In genomic region chr1:226287587-226287986, GRCh38 we compare ENCODE assay signal across 1 cellular context.
TF ChIP-seq lines count a peak whose summit lies in the region.

No MANE protein-coding gene starts in this region.

TF ChIP-seq in IMR-90, 13 proteins besides CTCF, POLR2A, EP300 and RAD21 (continued from another document):
- TF ChIP-seq USF2 (IDR thresholded peaks at IDR 0.05; ENCODE audit: low read depth, low read length) (no peak), CEBPB (IDR thresholded peaks at IDR 0.05; ENCODE audit: low read depth, low read length) (peak; percentile 82)
